ENCODE assay signal across 32 cellular contexts in genomic region chr3:147744967-147745366, GRCh38.
"Had no signal": no experiment of that assay in that cellular context is flagged by ENCODE, and none has a peak within 500 bp of the region (broad histone marks: within the 10 kb centered on the region; RNA-seq: fewer than 3 reads in every experiment).

No MANE protein-coding gene starts in this region.

- H3K9me3 ChIP-seq: adrenal gland, body of pancreas, colonic mucosa had no signal

- H3K9me3 Mint-ChIP-seq: activated CD4-positive, alpha-beta T cell treated with anti-CD3 and anti-CD28 coated beads, Interleukin-2, amount 10 ng/mL, durations not matched to agents 24 days and 14 days; endodermal cell had no signal

- H3K36me3 Mint-ChIP-seq: activated CD4-positive, alpha-beta memory T cell treated with anti-CD3 and anti-CD28 coated beads for 36 hours; activated CD8-positive, alpha-beta memory T cell treated with anti-CD3 and anti-CD28 coated beads, Interleukin-2, amount 10 ng/mL, durations not matched to agents 7 days and 5 days; activated naive CD4-positive, alpha-beta T cell treated with anti-CD3 and anti-CD28 coated beads, Interleukin-2, amount 50 U/mL, for 24 hours; activated naive CD8-positive, alpha-beta T cell treated with anti-CD3 and anti-CD28 coated beads for 36 hours had no signal

- H3K4me3 ChIP-seq: adrenal gland, body of pancreas, colonic mucosa, dorsolateral prefrontal cortex had no signal

- H3K4me3 Mint-ChIP-seq: activated CD4-positive, alpha-beta memory T cell treated with anti-CD3 and anti-CD28 coated beads for 36 hours; activated CD4-positive, alpha-beta T cell treated with anti-CD3 and anti-CD28 coated beads for 36 hours; activated CD4-positive, alpha-beta T cell treated with anti-CD3 and anti-CD28 coated beads, Interleukin-2, amount 10 ng/mL, durations not matched to agents 24 days and 14 days; activated CD8-positive, alpha-beta memory T cell treated with anti-CD3 and anti-CD28 coated beads, Interleukin-2, amount 10 ng/mL, durations not matched to agents 7 days and 5 days; activated CD8-positive, alpha-beta T cell treated with anti-CD3 and anti-CD28 coated beads, Interleukin-2, amount 10 ng/mL, durations not matched to agents 7 days and 5 days; activated naive CD4-positive, alpha-beta T cell treated with anti-CD3 and anti-CD28 coated beads for 36 hours; activated naive CD4-positive, alpha-beta T cell treated with anti-CD3 and anti-CD28 coated beads, Interleukin-2, amount 50 U/mL, for 24 hours; activated naive CD8-positive, alpha-beta T cell treated with anti-CD3 and anti-CD28 coated beads for 36 hours; activated naive CD8-positive, alpha-beta T cell treated with anti-CD3 and anti-CD28 coated beads, Interleukin-2, amount 50 U/mL, for 24 hours; activated T-helper 1 cell treated with anti-CD3 and anti-CD28 coated beads, Interleukin-12 subunit alpha, Interleukin-12 subunit beta, Interleukin-2, Interleukin-4 antibody, amounts not matched to agents 30 ng/mL and 10 ng/mL and 1 ng/mL, durations not matched to agents 14 hours and 24 hours and 36 hours; dendritic cell treated with granulocyte-macrophage colony-stimulating factor and Interleukin-4, amounts not matched to agents 40 ng/mL and 50 ng/mL, for 4 days; endodermal cell had no signal

- H3K27me3 ChIP-seq: adrenal gland, body of pancreas, colonic mucosa had no signal

- H3K27ac ChIP-seq: adrenal gland, body of pancreas, colonic mucosa, dorsolateral prefrontal cortex had no signal

- H3K4me1 Mint-ChIP-seq: activated CD4-positive, alpha-beta T cell treated with anti-CD3 and anti-CD28 coated beads for 36 hours; activated CD4-positive, alpha-beta T cell treated with anti-CD3 and anti-CD28 coated beads, Interleukin-2, amount 10 ng/mL, durations not matched to agents 24 days and 14 days; activated CD8-positive, alpha-beta memory T cell treated with anti-CD3 and anti-CD28 coated beads, Interleukin-2, amount 10 ng/mL, durations not matched to agents 7 days and 5 days; activated naive CD4-positive, alpha-beta T cell treated with anti-CD3 and anti-CD28 coated beads, Interleukin-2, amount 50 U/mL, for 24 hours; activated naive CD8-positive, alpha-beta T cell treated with anti-CD3 and anti-CD28 coated beads for 36 hours; activated naive CD8-positive, alpha-beta T cell treated with anti-CD3 and anti-CD28 coated beads, Interleukin-2, amount 50 U/mL, for 24 hours; endodermal cell had no signal

- DNase-seq: activated CD4-positive, alpha-beta memory T cell treated with anti-CD3 and anti-CD28 coated beads for 36 hours; activated CD4-positive, alpha-beta T cell treated with anti-CD3 and anti-CD28 coated beads for 36 hours; activated CD4-positive, alpha-beta T cell treated with anti-CD3 and anti-CD28 coated beads, Interleukin-2, amount 10 ng/mL, durations not matched to agents 24 days and 14 days; activated CD4-positive, CD25-positive, alpha-beta regulatory T cell; activated CD4-positive, CD25-positive, alpha-beta regulatory T cell treated with anti-CD3 and anti-CD28 coated beads, Interleukin-2, amount 50 U/mL, for 72 hours; activated CD8-positive, alpha-beta memory T cell treated with anti-CD3 and anti-CD28 coated beads, Interleukin-2, amount 10 ng/mL, durations not matched to agents 7 days and 5 days; activated CD8-positive, alpha-beta memory T cell treated with anti-CD3 and anti-CD28 coated beads, Interleukin-2, amount 50 U/mL, for 4 hours; activated CD8-positive, alpha-beta T cell treated with anti-CD3 and anti-CD28 coated beads, Interleukin-2, amount 10 ng/mL, durations not matched to agents 7 days and 5 days; activated effector memory CD4-positive, alpha-beta T cell treated with anti-CD3 and anti-CD28 coated beads, Interleukin-2, amount 50 U/mL, for 16 hours; activated naive CD4-positive, alpha-beta T cell treated with anti-CD3 and anti-CD28 coated beads for 36 hours; activated naive CD8-positive, alpha-beta T cell treated with anti-CD3 and anti-CD28 coated beads for 36 hours; activated naive CD8-positive, alpha-beta T cell treated with anti-CD3 and anti-CD28 coated beads, Interleukin-2, amount 50 U/mL, for 24 hours; activated T-cell treated with anti-CD3 and anti-CD28 coated beads, Interleukin-2, amount 50 U/mL, for 1 hour; activated T-cell treated with anti-CD3 and anti-CD28 coated beads, Interleukin-2, amount 50 U/mL, for 48 hours; adrenal gland; amygdala; aorta; body of pancreas; central memory CD4-positive, alpha-beta T cell; cerebellar nuclear complex; colonic mucosa; dorsolateral prefrontal cortex; effector memory CD4-positive, alpha-beta T cell; endodermal cell; foreskin fibroblast; head of caudate nucleus; T-helper 2 cell had no signal

- H3K36me3 ChIP-seq: adrenal gland, colonic mucosa had no signal

- H3K27me3 Mint-ChIP-seq: activated CD4-positive, alpha-beta memory T cell treated with anti-CD3 and anti-CD28 coated beads for 36 hours; activated CD4-positive, alpha-beta T cell treated with anti-CD3 and anti-CD28 coated beads for 36 hours; activated CD4-positive, alpha-beta T cell treated with anti-CD3 and anti-CD28 coated beads, Interleukin-2, amount 10 ng/mL, durations not matched to agents 24 days and 14 days; activated CD8-positive, alpha-beta memory T cell treated with anti-CD3 and anti-CD28 coated beads, Interleukin-2, amount 10 ng/mL, durations not matched to agents 7 days and 5 days; activated naive CD4-positive, alpha-beta T cell treated with anti-CD3 and anti-CD28 coated beads, Interleukin-2, amount 50 U/mL, for 24 hours; activated naive CD8-positive, alpha-beta T cell treated with anti-CD3 and anti-CD28 coated beads for 36 hours; activated naive CD8-positive, alpha-beta T cell treated with anti-CD3 and anti-CD28 coated beads, Interleukin-2, amount 50 U/mL, for 24 hours; dendritic cell treated with granulocyte-macrophage colony-stimulating factor and Interleukin-4, amounts not matched to agents 40 ng/mL and 50 ng/mL, for 4 days had no signal

- H3K4me1 ChIP-seq: adrenal gland, body of pancreas, colonic mucosa had no signal

- ATAC-seq: activated CD4-positive, alpha-beta T cell treated with anti-CD3 and anti-CD28 coated beads for 36 hours; activated CD8-positive, alpha-beta memory T cell treated with anti-CD3 and anti-CD28 coated beads, Interleukin-2, amount 10 ng/mL, durations not matched to agents 7 days and 5 days; activated CD8-positive, alpha-beta T cell treated with anti-CD3 and anti-CD28 coated beads, Interleukin-2, amount 10 ng/mL, durations not matched to agents 7 days and 5 days; activated naive CD8-positive, alpha-beta T cell treated with anti-CD3 and anti-CD28 coated beads, Interleukin-2, amount 50 U/mL, for 24 hours; body of pancreas; esophagus mucosa had no signal

- H3K27ac Mint-ChIP-seq: activated CD4-positive, alpha-beta memory T cell treated with anti-CD3 and anti-CD28 coated beads for 36 hours; activated CD4-positive, alpha-beta T cell treated with anti-CD3 and anti-CD28 coated beads for 36 hours; activated CD4-positive, alpha-beta T cell treated with anti-CD3 and anti-CD28 coated beads, Interleukin-2, amount 10 ng/mL, durations not matched to agents 24 days and 14 days; activated CD8-positive, alpha-beta memory T cell treated with anti-CD3 and anti-CD28 coated beads, Interleukin-2, amount 10 ng/mL, durations not matched to agents 7 days and 5 days; activated CD8-positive, alpha-beta T cell treated with anti-CD3 and anti-CD28 coated beads, Interleukin-2, amount 10 ng/mL, durations not matched to agents 7 days and 5 days; activated naive CD4-positive, alpha-beta T cell treated with anti-CD3 and anti-CD28 coated beads for 36 hours; activated naive CD4-positive, alpha-beta T cell treated with anti-CD3 and anti-CD28 coated beads, Interleukin-2, amount 50 U/mL, for 24 hours; activated naive CD8-positive, alpha-beta T cell treated with anti-CD3 and anti-CD28 coated beads for 36 hours; activated naive CD8-positive, alpha-beta T cell treated with anti-CD3 and anti-CD28 coated beads, Interleukin-2, amount 50 U/mL, for 24 hours; activated T-helper 1 cell treated with anti-CD3 and anti-CD28 coated beads, Interleukin-12 subunit alpha, Interleukin-12 subunit beta, Interleukin-2, Interleukin-4 antibody, amounts not matched to agents 30 ng/mL and 10 ng/mL and 1 ng/mL, durations not matched to agents 14 hours and 24 hours and 36 hours; activated T-helper 2 cell treated with anti-CD3 and anti-CD28 coated beads, Interferon-gamma antibody, Interleukin-2, Interleukin-4, amounts not matched to agents 10 μg/mL and 5 μg/mL and 100 μg/mL, durations not matched to agents 14 hours and 24 hours and 36 hours; dendritic cell treated with granulocyte-macrophage colony-stimulating factor and Interleukin-4, amounts not matched to agents 40 ng/mL and 50 ng/mL, for 4 days; endodermal cell had no signal
